ENCODE assay signal across 8 cellular contexts in genomic region chr14:81400852-81401251, GRCh38. TPM values are rescaled to one million over a fixed set of nuclear protein-coding genes. Genes with fewer than 3 reads are reported as not detected.
DNase-seq lines count a peak whose midpoint lies in the region; ATAC-seq and TF ChIP-seq lines count a peak whose summit lies in the region.

No MANE protein-coding gene starts in this region.

- no peak overlapping the region for H2AFZ ChIP-seq in IMR-90 (replicated peaks; ENCODE audit: low read length, poor library complexity)

- no peaks in the 10 kb centered on the region for H3K4me1 Mint-ChIP-seq in chondrocyte (ENCODE audit: low read depth)

- no peak overlapping the region; the same call in 1 of the 2 replicates for H3K4me2 ChIP-seq in IMR-90 (ENCODE audit: low read depth, low read length)

- no peak overlapping the region for H3K9ac ChIP-seq in IMR-90 (ENCODE audit: low read depth, low read length)

- ATAC-seq in IMR-90 (ENCODE audit: low read depth) (no peak), left lung (peak; percentile 73), HG03196 (IDR thresholded peaks at IDR 0.05; ENCODE audit: unreplicated experiment) (no peak)

- no peak overlapping the region for H3K27ac Mint-ChIP-seq in chondrocyte (ENCODE audit: unreplicated experiment)

- no peak overlapping the region for H3K4ac ChIP-seq in IMR-90 (ENCODE audit: low read depth, low read length)

- H2AK5ac ChIP-seq in IMR-90 (ENCODE audit: low read depth, low read length): no peak overlapping the region

- H3K36me3 ChIP-seq in IMR-90 (ENCODE audit: control insufficient read depth, insufficient read depth, low read length) (no peaks in the 10 kb centered on the region), ascending aorta (no peaks in the 10 kb centered on the region), left lung (no peaks in the 10 kb centered on the region)

- peaks cover 9% of the 10 kb centered on the region for H3K27me3 Mint-ChIP-seq in chondrocyte (ENCODE audit: low read depth)

- no peak overlapping the region for H3K27ac ChIP-seq in IMR-90 (ENCODE audit: insufficient read depth, low read length)
- H3K27ac ChIP-seq in ascending aorta: no peak overlapping the region
- peak overlapping the region; percentile 61 to 83 for H3K27ac ChIP-seq in left lung

- no peaks in the 10 kb centered on the region for H3K36me3 Mint-ChIP-seq in chondrocyte (ENCODE audit: low read depth)

- CTCF ChIA-PET in IMR-90 (lab: Yijun Ruan, JAX): no interaction called here

- intact Hi-C loops in IMR-90 (cut with micrococcal nuclease): no loop called here
- intact Hi-C loops in ascending aorta (cut with DNase I): no loop called here
- intact Hi-C loops in left lung (cut with DNase I): no loop called here

- peaks cover 6% of the 10 kb centered on the region for H3K9me3 Mint-ChIP-seq in chondrocyte (ENCODE audit: low read depth)

- H2AK9ac ChIP-seq in IMR-90 (replicated peaks; ENCODE audit: low read depth, low read length, poor library complexity): no peak overlapping the region

- H3K18ac ChIP-seq in IMR-90 (ENCODE audit: low read depth, low read length): no peak overlapping the region

- no peak overlapping the region for H3K56ac ChIP-seq in IMR-90 (ENCODE audit: extremely low read depth, insufficient read depth, low read length)

- DNase-seq in CD1c-positive myeloid dendritic cell (ENCODE audit: extremely low spot score) (peak; percentile 88), IMR-90 (peak; percentile 51), ascending aorta (ENCODE audit: low spot score in 2 of 2) (peak; percentile 18 to 82), left lung (peak in 1 of 2 donors; percentile 81), chondrocyte (ENCODE audit: low spot score) (no peak), NCI-H524 (lab: John Stamatoyannopoulos, UW) (no peak), KG1 (lab: John Stamatoyannopoulos, UW) (no peak)

- H3K4me3 Mint-ChIP-seq in chondrocyte (ENCODE audit: unreplicated experiment): no peak overlapping the region

- no peak overlapping the region for H3K14ac ChIP-seq in IMR-90 (replicated peaks; ENCODE audit: low read depth, low read length)

- no peak overlapping the region for H4K8ac ChIP-seq in IMR-90 (ENCODE audit: low read depth in 2 of 2, low read length in 2 of 2)

- no peak overlapping the region for H2BK20ac ChIP-seq in IMR-90 (ENCODE audit: low read depth, low read length)

- no peak for TF ChIP-seq RAD21 in IMR-90 (IDR thresholded peaks at IDR 0.05; ENCODE audit: low read length)

- no TSS peak for BruUV-seq in IMR-90 (replicated peaks; lab: Mats Ljungman, UMichigan)

- H2BK120ac ChIP-seq in IMR-90 (ENCODE audit: low read depth, low read length): no peak overlapping the region

- dilution Hi-C loops in IMR-90 (cut with HindIII; ENCODE audit: low sequenced_read_pairs, unreplicated experiment): no loop called here

- no peak overlapping the region for H4K91ac ChIP-seq in IMR-90 (ENCODE audit: insufficient read depth, low read depth, low read length)

- in situ Hi-C loops in IMR-90 (cut with MboI; ENCODE audit: low sequenced_read_pairs): no loop called here

- no peak for TF ChIP-seq POLR2A in IMR-90 (IDR thresholded peaks at IDR 0.05; ENCODE audit: low read depth, low read length)

- no peaks in the 10 kb centered on the region for H4K20me1 ChIP-seq in IMR-90 (ENCODE audit: insufficient read depth, low read length)

- 40% methylated on average over 5 of the region's 8 CpGs; no CpG with 5 or more reads in 1 of the 2 experiments for WGBS in IMR-90 (ENCODE audit: extremely low coverage in 2 of 2, insufficient read length in 1 of 2), 2 experiments

- H3K23ac ChIP-seq in IMR-90 (ENCODE audit: low read depth, low read length): no peak overlapping the region

- H3K9me3 ChIP-seq in IMR-90 (ENCODE audit: control insufficient read depth, insufficient read depth, low read length) (no peaks in the 10 kb centered on the region), ascending aorta (no peaks in the 10 kb centered on the region), left lung (no peaks in the 10 kb centered on the region)

- H3K9me1 ChIP-seq in IMR-90 (ENCODE audit: insufficient read depth, low read length): no peaks in the 10 kb centered on the region

- no peak overlapping the region for H4K5ac ChIP-seq in IMR-90 (ENCODE audit: low read depth, low read length)

- no peaks in the 10 kb centered on the region for H3K4me1 ChIP-seq in IMR-90 (ENCODE audit: control insufficient read depth, insufficient read depth, low read length)
- no peaks in the 10 kb centered on the region for H3K4me1 ChIP-seq in ascending aorta
- peaks cover 5 to 15% of the 10 kb centered on the region in 2 donors for H3K4me1 ChIP-seq in left lung

- H3K27me3 ChIP-seq in IMR-90 (ENCODE audit: control insufficient read depth, insufficient read depth, low read length) (no peaks in the 10 kb centered on the region), ascending aorta (no peaks in the 10 kb centered on the region), left lung (peaks cover 0 to 61% of the 10 kb centered on the region in 2 donors)

- POLR2A ChIA-PET in IMR-90 (lab: Charles Lee; ENCODE audit: unreplicated experiment): no interaction called here

- no peak overlapping the region for H2BK15ac ChIP-seq in IMR-90 (ENCODE audit: low read depth, low read length)

- no peaks in the 10 kb centered on the region for H3K79me1 ChIP-seq in IMR-90 (ENCODE audit: low read depth in 1 of 2, low read length in 2 of 2)

- TF ChIP-seq CTCF in IMR-90 (conservative IDR thresholded peaks at IDR 0.05; ENCODE audit: low read depth, low read length): no peak
- TF ChIP-seq CTCF in ascending aorta (IDR thresholded peaks at IDR 0.05): no peak
- TF ChIP-seq CTCF in left lung (IDR thresholded peaks at IDR 0.05): no peak
- TF ChIP-seq CTCF in chondrocyte (IDR thresholded peaks at IDR 0.05): no peak

- H2BK5ac ChIP-seq in IMR-90 (ENCODE audit: low read depth, low read length, poor library complexity, severe bottlenecking): no peak overlapping the region

- H3K4me3 ChIP-seq in IMR-90 (ENCODE audit: insufficient read depth, low read depth, low read length): no peak overlapping the region
- H3K4me3 ChIP-seq in ascending aorta: no peak overlapping the region
- H3K4me3 ChIP-seq in left lung: no peak overlapping the region

TF ChIP-seq in IMR-90, 13 proteins besides CTCF, POLR2A, EP300 and RAD21:
- TF ChIP-seq CEBPB (IDR thresholded peaks at IDR 0.05; ENCODE audit: low read depth, low read length) (peak; percentile 85), NFE2L2 (IDR thresholded peaks at IDR 0.05; ENCODE audit: low read depth, low read length) (no peak)

RNA-seq across cellular contexts. Expression of gene STON2, which starts 0.7 kb away (rescaled TPM):
- not detected in 2 replicates for total RNA-seq in IMR-90 (2012; rRNA removed)
- not detected in 2 replicates for polyA plus RNA-seq in IMR-90 (2012; rRNA removed)
- not detected in 2 replicates for polyA plus RNA-seq in IMR-90 (2012; cell fraction: cytosol; rRNA removed)
- polyA plus RNA-seq in IMR-90 (2012; cell fraction: nucleus; rRNA removed; ENCODE audit: low replicate concordance): not detected in 2 replicates
- 54.0 TPM for total RNA-seq in ascending aorta
- 10 to 100 TPM; 30.4 to 46.7 TPM for total RNA-seq in left lung
- not detected in 3 replicates for total RNA-seq in chondrocyte

Comparison
In these comparisons a context has a peak if more than half of its experiments do, and no peak if none do; other contexts are left out.
1. DNase-seq: peak in CD1c-positive myeloid dendritic cell (single experiment), IMR-90 (single experiment) and ascending aorta (2 of 2); none in chondrocyte (single experiment), NCI-H524 (0 of 2) and KG1 (single experiment).
2. H3K27ac ChIP-seq: peak in left lung (2 of 2); none in IMR-90 (single experiment) and ascending aorta (0 of 2).
3. RNA of gene STON2, which starts 0.7 kb away (total RNA-seq): 54.0 TPM in ascending aorta (single experiment) and 30.4 to 46.7 TPM in left lung; not detected in IMR-90 and not detected in chondrocyte; every median in the first group is over 10 times any median in the second.